Comparison of ENCODE assay signal across 10 cellular contexts in the genomic region with DNA sequence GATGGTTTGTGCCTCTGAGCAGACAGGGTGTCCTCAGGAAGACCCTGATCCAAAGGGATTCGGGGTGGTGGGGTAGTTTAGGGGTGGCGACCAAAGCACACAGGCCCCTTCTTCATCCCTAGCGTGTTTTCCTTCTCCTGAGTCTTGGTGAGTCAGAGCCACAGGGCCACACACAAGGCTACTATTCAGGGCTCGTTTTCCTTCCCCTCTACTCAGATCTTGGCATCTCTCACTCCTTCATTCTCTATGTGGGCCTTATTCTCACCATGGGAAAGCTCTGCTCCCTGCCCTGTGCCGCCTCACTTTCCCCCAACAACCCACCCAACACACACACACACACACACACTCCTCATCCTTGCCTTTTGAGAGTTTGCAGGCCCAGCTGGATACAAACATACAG. TPM values are rescaled to one million over a fixed set of nuclear protein-coding genes. Genes with fewer than 3 reads are reported as not detected.
DNase-seq lines count a peak whose midpoint lies in the region; ATAC-seq, FAIRE-seq and TF ChIP-seq lines count a peak whose summit lies in the region.
"Had no signal": no experiment of that assay in that cellular context is flagged by ENCODE, and none has a peak within 500 bp of the region (broad histone marks: within the 10 kb centered on the region; RNA-seq: fewer than 3 reads in every experiment).

No MANE protein-coding gene starts in this region.

- no peak overlapping the region for H3K4me3 Mint-ChIP-seq in stimulated activated memory B cell treated with anti-CD40 and anti-IgM and Interleukin-4, amounts not matched to agents 10 μg/mL and 1 μg/mL and 100 μg/mL, for 72 hours
- no peak overlapping the region for H3K4me3 Mint-ChIP-seq in activated T-cell treated with anti-CD3 and anti-CD28 coated beads, Interleukin-2, amount 50 U/mL, for 72 hours

- TF ChIP-seq RAD21 in K562 (CRISPR knock-in tag; conservative IDR thresholded peaks at IDR 0.05 in 1 of 2, IDR thresholded peaks at IDR 0.05 in 1 of 2): no peak

- ATAC-seq in K562: no peak
- no peak for ATAC-seq in stimulated activated memory B cell treated with anti-CD40 and anti-IgM and Interleukin-4, amounts not matched to agents 10 μg/mL and 1 μg/mL and 100 μg/mL, for 72 hours
- ATAC-seq in left lung: no peak
- ATAC-seq in activated T-cell treated with anti-CD3 and anti-CD28 coated beads, Interleukin-2, amount 50 U/mL, for 72 hours (replicated peaks in 1 of 2): no peak
- ATAC-seq: stimulated activated naive CD8-positive, alpha-beta T cell treated with anti-CD3 and anti-CD28 coated beads, Interleukin-15, Interleukin-2, amounts not matched to agents 100 U/mL and 50 U/mL, for 24 hours had no signal

- no peaks in the 10 kb centered on the region for H4K20me1 ChIP-seq in K562 (replicated peaks; ENCODE audit: control insufficient read depth, insufficient read depth, low read length)

- peaks cover 13% of the 10 kb centered on the region for H3K27me3 Mint-ChIP-seq in stimulated activated memory B cell treated with anti-CD40 and anti-IgM and Interleukin-4, amounts not matched to agents 10 μg/mL and 1 μg/mL and 100 μg/mL, for 72 hours
- peaks cover 21% of the 10 kb centered on the region for H3K27me3 Mint-ChIP-seq in activated T-cell treated with anti-CD3 and anti-CD28 coated beads, Interleukin-2, amount 50 U/mL, for 72 hours (ENCODE audit: low read depth)

- TF ChIP-seq POLR2A in K562 (conservative IDR thresholded peaks at IDR 0.05): no peak

- FAIRE-seq in K562 (lab: Jason Lieb, UNC): no peak

- peak overlapping the region; percentile 67 for H3K27ac Mint-ChIP-seq in stimulated activated memory B cell treated with anti-CD40 and anti-IgM and Interleukin-4, amounts not matched to agents 10 μg/mL and 1 μg/mL and 100 μg/mL, for 72 hours
- H3K27ac Mint-ChIP-seq in activated T-cell treated with anti-CD3 and anti-CD28 coated beads, Interleukin-2, amount 50 U/mL, for 72 hours: no peak overlapping the region

- BruUV-seq in K562 (replicated peaks; lab: Mats Ljungman, UMichigan): no TSS peak

- POLR2A ChIA-PET in K562 (lab: Yijun Ruan, JAX): interaction anchor here (0.7 to 1.4 kb wide), 3 partner anchors 36 to 157 kb away, joined by 3 to 4 read pairs (median 3); no protein-coding TSS in a partner anchor

- in situ Hi-C loops in K562 (cut with MboI): no loop called here

- CTCF ChIA-PET in K562 (lab: Yijun Ruan, JAX; ENCODE audit: low intra/inter-chr PET ratio): interaction anchor here (1.9 to 3.4 kb wide), 2 partner anchors 70 to 74 kb away, joined by 14 to 25 read pairs; no protein-coding TSS in a partner anchor

- H3K79me2 ChIP-seq in K562 (ENCODE audit: control insufficient read depth, insufficient read depth, low read length): no peaks in the 10 kb centered on the region

- H3K9me3 ChIP-seq in K562 (replicated peaks; ENCODE audit: control insufficient read depth, insufficient read depth, low read depth, low read length) (no peaks in the 10 kb centered on the region), right atrium auricular region (no peaks in the 10 kb centered on the region), left lung (no peaks in the 10 kb centered on the region)
- H3K9me3 ChIP-seq: psoas muscle had no signal

- H3K4me2 ChIP-seq in K562 (ENCODE audit: insufficient read depth, low read length): no peak overlapping the region

- intact Hi-C loops in K562 (cut with micrococcal nuclease) (loop anchor here (10.0 kb wide), 1 partner anchor 240 kb away; a partner anchor contains a TSS), left lung (cut with DNase I) (loop anchor here in 1 of 2 donors (10.0 kb wide), 1 partner anchor 70 kb away; a partner anchor contains a TSS)

- H3K36me3 ChIP-seq in K562 (ENCODE audit: control insufficient read depth, insufficient read depth, low read length) (no peaks in the 10 kb centered on the region), right atrium auricular region (no peaks in the 10 kb centered on the region), left lung (no peaks in the 10 kb centered on the region)

- H3K9me1 ChIP-seq in K562 (ENCODE audit: control insufficient read depth, insufficient read depth, low read length): no peaks in the 10 kb centered on the region

- no peak for TF ChIP-seq EP300 in K562 (IDR thresholded peaks at IDR 0.05; ENCODE audit: low read length)

- H3K27me3 ChIP-seq in K562 (ENCODE audit: control insufficient read depth in 2 of 2, insufficient read depth in 2 of 2, low read length in 2 of 2): peaks cover 0 to 3% of the 10 kb centered on the region in 2 experiments; a peak in 1 of 5 replicates
- H3K27me3 ChIP-seq in right atrium auricular region: no peaks in the 10 kb centered on the region
- H3K27me3 ChIP-seq in left lung: no peaks in the 10 kb centered on the region

- H3K4me1 Mint-ChIP-seq in stimulated activated memory B cell treated with anti-CD40 and anti-IgM and Interleukin-4, amounts not matched to agents 10 μg/mL and 1 μg/mL and 100 μg/mL, for 72 hours: peaks cover 56% of the 10 kb centered on the region
- peaks cover 13% of the 10 kb centered on the region for H3K4me1 Mint-ChIP-seq in activated T-cell treated with anti-CD3 and anti-CD28 coated beads, Interleukin-2, amount 50 U/mL, for 72 hours (ENCODE audit: low read depth)

- peak overlapping the region; percentile 87; the same call in 1 of the 2 replicates for H2AFZ ChIP-seq in K562 (ENCODE audit: low read depth, low read length)

- peaks cover 14 to 23% of the 10 kb centered on the region in 2 experiments for H3K4me1 ChIP-seq in K562 (replicated peaks in 1 of 2; ENCODE audit: control insufficient read depth in 2 of 2, insufficient read depth in 2 of 2, low read length in 2 of 2)
- H3K4me1 ChIP-seq in right atrium auricular region: peaks cover 0 to 22% of the 10 kb centered on the region in 2 donors
- peaks cover 16 to 31% of the 10 kb centered on the region in 2 donors for H3K4me1 ChIP-seq in left lung
- H3K4me1 ChIP-seq: psoas muscle had no signal

- DNase-seq in HCEC 1CT (peak; percentile 24), K562 (ENCODE audit: extremely low read depth in 1 of 4, low spot score in 3 of 4) (no peak), right atrium auricular region (ENCODE audit: low spot score) (no peak), NCI-H2171 treated with DMSO at 0.1 percent for 48 hours (lab: John Stamatoyannopoulos, UW) (no peak), left lung (no peak)
- no peak for DNase-seq in activated CD4-positive, alpha-beta T cell treated with anti-CD3 and anti-CD28 coated beads, Interleukin-2, amount 50 U/mL, for 4 hours
- DNase-seq in activated T-cell treated with anti-CD3 and anti-CD28 coated beads, Interleukin-2, amount 50 U/mL, for 72 hours: no peak
- DNase-seq: psoas muscle; stimulated activated naive CD8-positive, alpha-beta T cell treated with anti-CD3 and anti-CD28 coated beads, Interleukin-15, Interleukin-2, amounts not matched to agents 100 U/mL and 50 U/mL, for 24 hours had no signal

- H3K27ac ChIP-seq in K562 (ENCODE audit: extremely low read depth, low read depth, low read length) (no peak overlapping the region), right atrium auricular region (peak overlapping the region; percentile 71 to 78), left lung (peak overlapping the region in 1 of 2 donors; percentile 74)
- H3K27ac ChIP-seq: psoas muscle had no signal

- H3K4me3 ChIP-seq in K562 (no peak overlapping the region), right atrium auricular region (no peak overlapping the region), left lung (no peak overlapping the region)

- TF ChIP-seq CTCF in K562 (IDR thresholded peaks at IDR 0.05 in 2 of 3, conservative IDR thresholded peaks at IDR 0.05 in 1 of 3; ENCODE audit: insufficient read depth in 2 of 3, low read depth in 1 of 3, low read length in 3 of 3) (no peak), right atrium auricular region (IDR thresholded peaks at IDR 0.05) (no peak), left lung (IDR thresholded peaks at IDR 0.05) (no peak)

- no peaks in the 10 kb centered on the region for H3K9me3 Mint-ChIP-seq in stimulated activated memory B cell treated with anti-CD40 and anti-IgM and Interleukin-4, amounts not matched to agents 10 μg/mL and 1 μg/mL and 100 μg/mL, for 72 hours
- no peaks in the 10 kb centered on the region for H3K9me3 Mint-ChIP-seq in activated T-cell treated with anti-CD3 and anti-CD28 coated beads, Interleukin-2, amount 50 U/mL, for 72 hours

- H3K36me3 Mint-ChIP-seq in stimulated activated memory B cell treated with anti-CD40 and anti-IgM and Interleukin-4, amounts not matched to agents 10 μg/mL and 1 μg/mL and 100 μg/mL, for 72 hours: no peaks in the 10 kb centered on the region
- no peaks in the 10 kb centered on the region for H3K36me3 Mint-ChIP-seq in activated T-cell treated with anti-CD3 and anti-CD28 coated beads, Interleukin-2, amount 50 U/mL, for 72 hours (ENCODE audit: insufficient read depth in 2 of 2)

- 51% methylated on average over 4 of the region's 5 CpGs for WGBS in K562 (ENCODE audit: insufficient coverage, low coverage, missing lambda C conversion rate)

- H3K9ac ChIP-seq in K562 (ENCODE audit: insufficient read depth in 1 of 2, low read depth in 2 of 2, low read length in 2 of 2): no peak overlapping the region

TF ChIP-seq in K562, 482 proteins besides CTCF, POLR2A, EP300 and RAD21:
- no peak for TF ChIP-seq NR2C1 (IDR thresholded peaks at IDR 0.05)
- no peak for TF ChIP-seq NR2C1 (tag; IDR thresholded peaks at IDR 0.05)
- TF ChIP-seq KAT7 (CRISPR knock-in tag; IDR thresholded peaks at IDR 0.05; ENCODE audit: borderline replicate concordance): 0 out of 2 replicates have a peak, but pooled peaks have one; percentile 3

RNA-seq across cellular contexts. Expression of a gene that starts 43.6 kb away (rescaled TPM):
- total RNA-seq in K562 (2011; cell fraction: chromatin; rRNA removed; ENCODE audit: low replicate concordance): 0.18 and 0.23 TPM in 2 replicates
- total RNA-seq in K562 (2011; cell fraction: nucleolus; rRNA removed): not detected in 2 replicates
- total RNA-seq in K562 (2011; cell fraction: nucleoplasm; rRNA removed): 0.15 TPM in 1 of 2 replicates, not detected in the other
- not detected in 2 replicates for total RNA-seq in K562 (2014; rRNA removed)
- not detected in 2 replicates for total RNA-seq in K562 (2014; rRNA removed; fragmentation: Illumina TruSeq; extraction: Trizol)
- total RNA-seq in K562 (2015; rRNA removed; fragmentation: Illumina TruSeq; extraction: Trizol): 0.04 TPM in 1 of 2 replicates, not detected in the other
- total RNA-seq in K562 (2021): 0.02 and 0.04 TPM in 2 replicates
- polyA plus RNA-seq in K562 (2011; rRNA removed): 0.04 and 0.09 TPM in 2 replicates
- 0.01 TPM in 1 of 2 replicates, not detected in the other for polyA plus RNA-seq in K562 (2011; cell fraction: cytosol; rRNA removed)
- polyA plus RNA-seq in K562 (2011; cell fraction: nucleus; rRNA removed): 0.08 and 0.09 TPM in 2 replicates
- polyA plus RNA-seq in K562 (2012): 0.09 and 0.24 TPM in 2 replicates
- polyA plus RNA-seq in K562 (2014; fragmentation: Illumina TruSeq; extraction: Trizol): not detected in 2 replicates
- under 1 TPM; 0.03 to 0.06 TPM for polyA plus RNA-seq in K562 (2014; fragmentation: Nextera tagmentation; extraction: Ambion mirVana)
- polyA plus RNA-seq in K562 (2014; rRNA removed): 0.05 TPM in 1 of 2 replicates, not detected in the other
- 0.07 and 0.18 TPM in 2 replicates for polyA minus RNA-seq in K562 (2011; rRNA and poly(A)+ RNA removed)
- polyA minus RNA-seq in K562 (2011; cell fraction: cytosol; rRNA and poly(A)+ RNA removed): not detected in 2 replicates
- 0.13 and 0.22 TPM in 2 replicates for polyA minus RNA-seq in K562 (2011; cell fraction: nucleus; rRNA and poly(A)+ RNA removed)
- 10 to 100 TPM in 1 of 2 donors, 1 to 10 TPM in 1; 4.8 to 18.6 TPM for total RNA-seq in right atrium auricular region
- 1 to 10 TPM; 4.5 to 5.3 TPM for total RNA-seq in left lung
- total RNA-seq in activated T-cell treated with anti-CD3 and anti-CD28 coated beads, Interleukin-2, amount 50 U/mL, for 72 hours: under 1 TPM; 0.29 to 0.53 TPM
